1 cellular context compared by ENCODE assay signal in the genomic region with DNA sequence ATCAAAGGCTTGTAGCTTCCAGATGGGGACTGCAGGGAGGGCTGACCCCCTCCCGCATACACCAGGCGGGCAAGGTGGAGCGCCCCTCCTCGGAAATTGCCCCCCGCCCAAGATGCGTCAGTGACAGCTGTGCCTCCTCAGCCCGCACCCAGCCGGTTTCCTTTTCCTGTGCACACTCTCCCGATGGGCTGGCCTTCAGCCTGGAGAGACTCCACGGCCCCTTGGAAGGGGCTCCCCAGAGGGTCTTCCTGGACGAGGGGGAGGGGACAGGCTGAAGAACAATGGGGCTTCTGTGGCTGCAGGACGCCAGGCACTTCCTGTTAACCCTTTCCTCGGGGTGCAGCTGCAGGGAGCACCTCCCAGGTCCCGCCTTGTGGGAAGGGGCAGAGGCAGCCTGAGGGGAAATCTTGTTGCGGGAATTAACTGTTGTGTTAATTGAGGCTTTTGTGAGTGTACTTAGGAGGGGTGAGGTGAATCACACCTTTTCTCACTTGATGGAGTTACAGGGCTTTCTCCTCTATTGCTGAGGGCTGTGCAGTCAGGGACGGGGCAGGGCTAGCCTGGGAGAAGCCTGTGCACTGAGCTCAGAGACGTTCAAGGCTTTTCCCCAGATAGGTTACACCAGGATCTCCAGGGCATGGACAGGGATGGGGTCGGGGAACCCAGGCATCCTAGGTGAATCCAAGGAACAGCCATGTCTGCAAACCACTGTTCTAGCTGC.
TF ChIP-seq lines count a peak whose summit lies in the region.

No MANE protein-coding gene starts in this region.

TF ChIP-seq in HepG2, 621 proteins besides CTCF, POLR2A, EP300 and RAD21 (continued from another document and continues in another):
- TF ChIP-seq, protein P1, sequence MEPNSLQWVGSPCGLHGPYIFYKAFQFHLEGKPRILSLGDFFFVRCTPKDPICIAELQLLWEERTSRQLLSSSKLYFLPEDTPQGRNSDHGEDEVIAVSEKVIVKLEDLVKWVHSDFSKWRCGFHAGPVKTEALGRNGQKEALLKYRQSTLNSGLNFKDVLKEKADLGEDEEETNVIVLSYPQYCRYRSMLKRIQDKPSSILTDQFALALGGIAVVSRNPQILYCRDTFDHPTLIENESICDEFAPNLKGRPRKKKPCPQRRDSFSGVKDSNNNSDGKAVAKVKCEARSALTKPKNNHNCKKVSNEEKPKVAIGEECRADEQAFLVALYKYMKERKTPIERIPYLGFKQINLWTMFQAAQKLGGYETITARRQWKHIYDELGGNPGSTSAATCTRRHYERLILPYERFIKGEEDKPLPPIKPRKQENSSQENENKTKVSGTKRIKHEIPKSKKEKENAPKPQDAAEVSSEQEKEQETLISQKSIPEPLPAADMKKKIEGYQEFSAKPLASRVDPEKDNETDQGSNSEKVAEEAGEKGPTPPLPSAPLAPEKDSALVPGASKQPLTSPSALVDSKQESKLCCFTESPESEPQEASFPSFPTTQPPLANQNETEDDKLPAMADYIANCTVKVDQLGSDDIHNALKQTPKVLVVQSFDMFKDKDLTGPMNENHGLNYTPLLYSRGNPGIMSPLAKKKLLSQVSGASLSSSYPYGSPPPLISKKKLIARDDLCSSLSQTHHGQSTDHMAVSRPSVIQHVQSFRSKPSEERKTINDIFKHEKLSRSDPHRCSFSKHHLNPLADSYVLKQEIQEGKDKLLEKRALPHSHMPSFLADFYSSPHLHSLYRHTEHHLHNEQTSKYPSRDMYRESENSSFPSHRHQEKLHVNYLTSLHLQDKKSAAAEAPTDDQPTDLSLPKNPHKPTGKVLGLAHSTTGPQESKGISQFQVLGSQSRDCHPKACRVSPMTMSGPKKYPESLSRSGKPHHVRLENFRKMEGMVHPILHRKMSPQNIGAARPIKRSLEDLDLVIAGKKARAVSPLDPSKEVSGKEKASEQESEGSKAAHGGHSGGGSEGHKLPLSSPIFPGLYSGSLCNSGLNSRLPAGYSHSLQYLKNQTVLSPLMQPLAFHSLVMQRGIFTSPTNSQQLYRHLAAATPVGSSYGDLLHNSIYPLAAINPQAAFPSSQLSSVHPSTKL (CRISPR knock-in tag; IDR thresholded peaks at IDR 0.05), result peak; percentile 81
- TF ChIP-seq SETDB1 (CRISPR knock-in tag; IDR thresholded peaks at IDR 0.05; ENCODE audit: borderline replicate concordance), result no peak
- no peak for TF ChIP-seq ZNF383 (CRISPR knock-in tag; IDR thresholded peaks at IDR 0.05; ENCODE audit: borderline replicate concordance)
- peak; percentile 91 for TF ChIP-seq SP5 (CRISPR knock-in tag; IDR thresholded peaks at IDR 0.05; ENCODE audit: borderline replicate concordance, low read depth)
- peak; percentile 74 for TF ChIP-seq POLR2AphosphoS5 (IDR thresholded peaks at IDR 0.05; ENCODE audit: low read depth, low read length)
- peak; percentile 61 for TF ChIP-seq DMAP1 (CRISPR knock-in tag; IDR thresholded peaks at IDR 0.05)
- TF ChIP-seq ZNF563 (CRISPR knock-in tag; IDR thresholded peaks at IDR 0.05), result 0 out of 2 replicates have a peak, but pooled peaks have one; percentile 33
- TF ChIP-seq, protein P2, sequence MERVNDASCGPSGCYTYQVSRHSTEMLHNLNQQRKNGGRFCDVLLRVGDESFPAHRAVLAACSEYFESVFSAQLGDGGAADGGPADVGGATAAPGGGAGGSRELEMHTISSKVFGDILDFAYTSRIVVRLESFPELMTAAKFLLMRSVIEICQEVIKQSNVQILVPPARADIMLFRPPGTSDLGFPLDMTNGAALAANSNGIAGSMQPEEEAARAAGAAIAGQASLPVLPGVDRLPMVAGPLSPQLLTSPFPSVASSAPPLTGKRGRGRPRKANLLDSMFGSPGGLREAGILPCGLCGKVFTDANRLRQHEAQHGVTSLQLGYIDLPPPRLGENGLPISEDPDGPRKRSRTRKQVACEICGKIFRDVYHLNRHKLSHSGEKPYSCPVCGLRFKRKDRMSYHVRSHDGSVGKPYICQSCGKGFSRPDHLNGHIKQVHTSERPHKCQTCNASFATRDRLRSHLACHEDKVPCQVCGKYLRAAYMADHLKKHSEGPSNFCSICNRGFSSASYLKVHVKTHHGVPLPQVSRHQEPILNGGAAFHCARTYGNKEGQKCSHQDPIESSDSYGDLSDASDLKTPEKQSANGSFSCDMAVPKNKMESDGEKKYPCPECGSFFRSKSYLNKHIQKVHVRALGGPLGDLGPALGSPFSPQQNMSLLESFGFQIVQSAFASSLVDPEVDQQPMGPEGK (CRISPR knock-in tag; IDR thresholded peaks at IDR 0.05), result peak; percentile 92
- TF ChIP-seq PTBP1 (IDR thresholded peaks at IDR 0.05; ENCODE audit: low read depth, low read length, poor library complexity, severe bottlenecking), result no peak
- peak; percentile 44 for TF ChIP-seq TEAD3 (CRISPR knock-in tag; optimal IDR thresholded peaks at IDR 0.05; ENCODE audit: borderline replicate concordance)
- peak; percentile 12; the same call in 1 of the 2 replicates for TF ChIP-seq FOXO1 (CRISPR knock-in tag; IDR thresholded peaks at IDR 0.05)
- TF ChIP-seq, protein P3, sequence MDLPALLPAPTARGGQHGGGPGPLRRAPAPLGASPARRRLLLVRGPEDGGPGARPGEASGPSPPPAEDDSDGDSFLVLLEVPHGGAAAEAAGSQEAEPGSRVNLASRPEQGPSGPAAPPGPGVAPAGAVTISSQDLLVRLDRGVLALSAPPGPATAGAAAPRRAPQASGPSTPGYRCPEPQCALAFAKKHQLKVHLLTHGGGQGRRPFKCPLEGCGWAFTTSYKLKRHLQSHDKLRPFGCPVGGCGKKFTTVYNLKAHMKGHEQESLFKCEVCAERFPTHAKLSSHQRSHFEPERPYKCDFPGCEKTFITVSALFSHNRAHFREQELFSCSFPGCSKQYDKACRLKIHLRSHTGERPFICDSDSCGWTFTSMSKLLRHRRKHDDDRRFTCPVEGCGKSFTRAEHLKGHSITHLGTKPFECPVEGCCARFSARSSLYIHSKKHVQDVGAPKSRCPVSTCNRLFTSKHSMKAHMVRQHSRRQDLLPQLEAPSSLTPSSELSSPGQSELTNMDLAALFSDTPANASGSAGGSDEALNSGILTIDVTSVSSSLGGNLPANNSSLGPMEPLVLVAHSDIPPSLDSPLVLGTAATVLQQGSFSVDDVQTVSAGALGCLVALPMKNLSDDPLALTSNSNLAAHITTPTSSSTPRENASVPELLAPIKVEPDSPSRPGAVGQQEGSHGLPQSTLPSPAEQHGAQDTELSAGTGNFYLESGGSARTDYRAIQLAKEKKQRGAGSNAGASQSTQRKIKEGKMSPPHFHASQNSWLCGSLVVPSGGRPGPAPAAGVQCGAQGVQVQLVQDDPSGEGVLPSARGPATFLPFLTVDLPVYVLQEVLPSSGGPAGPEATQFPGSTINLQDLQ (CRISPR knock-in tag; IDR thresholded peaks at IDR 0.05), result no peak; the same call in 1 of the 2 replicates
- TF ChIP-seq, protein P4, sequence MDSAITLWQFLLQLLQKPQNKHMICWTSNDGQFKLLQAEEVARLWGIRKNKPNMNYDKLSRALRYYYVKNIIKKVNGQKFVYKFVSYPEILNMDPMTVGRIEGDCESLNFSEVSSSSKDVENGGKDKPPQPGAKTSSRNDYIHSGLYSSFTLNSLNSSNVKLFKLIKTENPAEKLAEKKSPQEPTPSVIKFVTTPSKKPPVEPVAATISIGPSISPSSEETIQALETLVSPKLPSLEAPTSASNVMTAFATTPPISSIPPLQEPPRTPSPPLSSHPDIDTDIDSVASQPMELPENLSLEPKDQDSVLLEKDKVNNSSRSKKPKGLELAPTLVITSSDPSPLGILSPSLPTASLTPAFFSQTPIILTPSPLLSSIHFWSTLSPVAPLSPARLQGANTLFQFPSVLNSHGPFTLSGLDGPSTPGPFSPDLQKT (CRISPR knock-in tag; IDR thresholded peaks at IDR 0.05; ENCODE audit: borderline replicate concordance), result no peak
- TF ChIP-seq IRF2 (CRISPR knock-in tag; IDR thresholded peaks at IDR 0.05), result peak; percentile 80; the same call in 1 of the 2 replicates
- TF ChIP-seq RAD51 (IDR thresholded peaks at IDR 0.05; ENCODE audit: borderline replicate concordance), result no peak
- TF ChIP-seq, protein P5, sequence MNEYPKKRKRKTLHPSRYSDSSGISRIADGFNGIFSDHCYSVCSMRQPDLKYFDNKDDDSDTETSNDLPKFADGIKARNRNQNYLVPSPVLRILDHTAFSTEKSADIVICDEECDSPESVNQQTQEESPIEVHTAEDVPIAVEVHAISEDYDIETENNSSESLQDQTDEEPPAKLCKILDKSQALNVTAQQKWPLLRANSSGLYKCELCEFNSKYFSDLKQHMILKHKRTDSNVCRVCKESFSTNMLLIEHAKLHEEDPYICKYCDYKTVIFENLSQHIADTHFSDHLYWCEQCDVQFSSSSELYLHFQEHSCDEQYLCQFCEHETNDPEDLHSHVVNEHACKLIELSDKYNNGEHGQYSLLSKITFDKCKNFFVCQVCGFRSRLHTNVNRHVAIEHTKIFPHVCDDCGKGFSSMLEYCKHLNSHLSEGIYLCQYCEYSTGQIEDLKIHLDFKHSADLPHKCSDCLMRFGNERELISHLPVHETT (CRISPR knock-in tag; conservative IDR thresholded peaks at IDR 0.05), result peak; percentile 63
- TF ChIP-seq, protein P6, sequence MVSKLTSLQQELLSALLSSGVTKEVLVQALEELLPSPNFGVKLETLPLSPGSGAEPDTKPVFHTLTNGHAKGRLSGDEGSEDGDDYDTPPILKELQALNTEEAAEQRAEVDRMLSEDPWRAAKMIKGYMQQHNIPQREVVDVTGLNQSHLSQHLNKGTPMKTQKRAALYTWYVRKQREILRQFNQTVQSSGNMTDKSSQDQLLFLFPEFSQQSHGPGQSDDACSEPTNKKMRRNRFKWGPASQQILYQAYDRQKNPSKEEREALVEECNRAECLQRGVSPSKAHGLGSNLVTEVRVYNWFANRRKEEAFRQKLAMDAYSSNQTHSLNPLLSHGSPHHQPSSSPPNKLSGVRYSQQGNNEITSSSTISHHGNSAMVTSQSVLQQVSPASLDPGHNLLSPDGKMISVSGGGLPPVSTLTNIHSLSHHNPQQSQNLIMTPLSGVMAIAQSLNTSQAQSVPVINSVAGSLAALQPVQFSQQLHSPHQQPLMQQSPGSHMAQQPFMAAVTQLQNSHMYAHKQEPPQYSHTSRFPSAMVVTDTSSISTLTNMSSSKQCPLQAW (CRISPR knock-in tag; IDR thresholded peaks at IDR 0.05), result peak; percentile 88
- no peak for TF ChIP-seq HNRNPK (IDR thresholded peaks at IDR 0.05; ENCODE audit: low read depth, low read length, poor library complexity, severe bottlenecking)
- peak; percentile 57; the same call in 1 of the 2 replicates for TF ChIP-seq YEATS2 (CRISPR knock-in tag; IDR thresholded peaks at IDR 0.05; ENCODE audit: borderline replicate concordance)
- TF ChIP-seq, protein P7, sequence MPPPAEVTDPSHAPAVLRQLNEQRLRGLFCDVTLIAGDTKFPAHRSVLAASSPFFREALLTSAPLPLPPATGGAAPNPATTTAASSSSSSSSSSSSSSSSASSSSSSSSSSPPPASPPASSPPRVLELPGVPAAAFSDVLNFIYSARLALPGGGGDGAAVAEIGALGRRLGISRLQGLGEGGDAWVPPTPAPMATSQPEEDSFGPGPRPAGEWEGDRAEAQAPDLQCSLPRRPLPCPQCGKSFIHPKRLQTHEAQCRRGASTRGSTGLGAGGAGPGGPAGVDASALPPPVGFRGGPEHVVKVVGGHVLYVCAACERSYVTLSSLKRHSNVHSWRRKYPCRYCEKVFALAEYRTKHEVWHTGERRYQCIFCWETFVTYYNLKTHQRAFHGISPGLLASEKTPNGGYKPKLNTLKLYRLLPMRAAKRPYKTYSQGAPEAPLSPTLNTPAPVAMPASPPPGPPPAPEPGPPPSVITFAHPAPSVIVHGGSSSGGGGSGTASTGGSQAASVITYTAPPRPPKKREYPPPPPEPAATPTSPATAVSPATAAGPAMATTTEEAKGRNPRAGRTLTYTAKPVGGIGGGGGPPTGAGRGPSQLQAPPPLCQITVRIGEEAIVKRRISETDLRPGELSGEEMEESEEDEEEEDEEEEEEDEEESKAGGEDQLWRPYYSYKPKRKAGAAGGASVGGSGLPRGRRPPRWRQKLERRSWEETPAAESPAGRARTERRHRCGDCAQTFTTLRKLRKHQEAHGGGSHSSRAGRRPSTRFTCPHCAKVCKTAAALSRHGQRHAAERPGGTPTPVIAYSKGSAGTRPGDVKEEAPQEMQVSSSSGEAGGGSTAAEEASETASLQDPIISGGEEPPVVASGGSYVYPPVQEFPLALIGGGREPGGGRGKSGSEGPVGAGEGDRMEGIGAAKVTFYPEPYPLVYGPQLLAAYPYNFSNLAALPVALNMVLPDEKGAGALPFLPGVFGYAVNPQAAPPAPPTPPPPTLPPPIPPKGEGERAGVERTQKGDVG (CRISPR knock-in tag; IDR thresholded peaks at IDR 0.05; ENCODE audit: borderline replicate concordance), result no peak
- no peak for TF ChIP-seq ZFP82 (CRISPR knock-in tag; IDR thresholded peaks at IDR 0.05; ENCODE audit: borderline replicate concordance)
- TF ChIP-seq JDP2 (CRISPR knock-in tag; IDR thresholded peaks at IDR 0.05; ENCODE audit: borderline replicate concordance), result no peak
- no peak for TF ChIP-seq ZNF558 (CRISPR knock-in tag; IDR thresholded peaks at IDR 0.05; ENCODE audit: borderline replicate concordance)
- TF ChIP-seq, protein P8, sequence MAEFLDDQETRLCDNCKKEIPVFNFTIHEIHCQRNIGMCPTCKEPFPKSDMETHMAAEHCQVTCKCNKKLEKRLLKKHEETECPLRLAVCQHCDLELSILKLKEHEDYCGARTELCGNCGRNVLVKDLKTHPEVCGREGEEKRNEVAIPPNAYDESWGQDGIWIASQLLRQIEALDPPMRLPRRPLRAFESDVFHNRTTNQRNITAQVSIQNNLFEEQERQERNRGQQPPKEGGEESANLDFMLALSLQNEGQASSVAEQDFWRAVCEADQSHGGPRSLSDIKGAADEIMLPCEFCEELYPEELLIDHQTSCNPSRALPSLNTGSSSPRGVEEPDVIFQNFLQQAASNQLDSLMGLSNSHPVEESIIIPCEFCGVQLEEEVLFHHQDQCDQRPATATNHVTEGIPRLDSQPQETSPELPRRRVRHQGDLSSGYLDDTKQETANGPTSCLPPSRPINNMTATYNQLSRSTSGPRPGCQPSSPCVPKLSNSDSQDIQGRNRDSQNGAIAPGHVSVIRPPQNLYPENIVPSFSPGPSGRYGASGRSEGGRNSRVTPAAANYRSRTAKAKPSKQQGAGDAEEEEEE (CRISPR knock-in tag; IDR thresholded peaks at IDR 0.05; ENCODE audit: borderline replicate concordance), result 0 out of 2 replicates have a peak, but pooled peaks have one; percentile 54
- TF ChIP-seq ZNF232 (CRISPR knock-in tag; IDR thresholded peaks at IDR 0.05; ENCODE audit: borderline replicate concordance), result peak; percentile 84; the same call in 1 of the 2 replicates
- TF ChIP-seq, protein P9, sequence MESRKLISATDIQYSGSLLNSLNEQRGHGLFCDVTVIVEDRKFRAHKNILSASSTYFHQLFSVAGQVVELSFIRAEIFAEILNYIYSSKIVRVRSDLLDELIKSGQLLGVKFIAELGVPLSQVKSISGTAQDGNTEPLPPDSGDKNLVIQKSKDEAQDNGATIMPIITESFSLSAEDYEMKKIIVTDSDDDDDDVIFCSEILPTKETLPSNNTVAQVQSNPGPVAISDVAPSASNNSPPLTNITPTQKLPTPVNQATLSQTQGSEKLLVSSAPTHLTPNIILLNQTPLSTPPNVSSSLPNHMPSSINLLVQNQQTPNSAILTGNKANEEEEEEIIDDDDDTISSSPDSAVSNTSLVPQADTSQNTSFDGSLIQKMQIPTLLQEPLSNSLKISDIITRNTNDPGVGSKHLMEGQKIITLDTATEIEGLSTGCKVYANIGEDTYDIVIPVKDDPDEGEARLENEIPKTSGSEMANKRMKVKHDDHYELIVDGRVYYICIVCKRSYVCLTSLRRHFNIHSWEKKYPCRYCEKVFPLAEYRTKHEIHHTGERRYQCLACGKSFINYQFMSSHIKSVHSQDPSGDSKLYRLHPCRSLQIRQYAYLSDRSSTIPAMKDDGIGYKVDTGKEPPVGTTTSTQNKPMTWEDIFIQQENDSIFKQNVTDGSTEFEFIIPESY (CRISPR knock-in tag; IDR thresholded peaks at IDR 0.05), result peak; percentile 19; the same call in 1 of the 2 replicates
